ENCODE assay signal across 16 cellular contexts in the genomic region with DNA sequence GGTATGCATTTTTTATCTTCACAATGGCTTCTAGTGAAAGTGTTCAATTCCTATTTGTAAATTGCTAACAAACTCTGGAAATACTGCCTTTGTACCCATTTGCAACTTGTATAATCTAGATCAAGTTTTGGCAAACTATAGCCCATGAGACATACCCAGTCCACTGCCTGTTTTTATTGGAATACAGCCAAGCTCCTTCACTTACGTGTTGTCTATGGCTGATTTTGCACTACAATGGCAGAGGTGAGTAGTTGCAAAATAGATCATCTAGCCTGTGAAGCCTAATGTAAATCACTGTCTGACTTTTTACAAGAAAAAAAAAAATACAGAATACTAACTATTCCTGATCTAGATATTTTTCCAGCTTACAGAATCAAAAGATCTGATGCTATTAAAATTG. TPM values are rescaled to one million over a fixed set of nuclear protein-coding genes. Genes with fewer than 3 reads are reported as not detected.
A peak's percentile ranks its signal among the peaks of the same experiment; 100 is the strongest.
DNase-seq lines count a peak whose midpoint lies in the region; ATAC-seq, FAIRE-seq and TF ChIP-seq lines count a peak whose summit lies in the region.
"Had no signal": no experiment of that assay in that cellular context is flagged by ENCODE, and none has a peak within 500 bp of the region (broad histone marks: within the 10 kb centered on the region; RNA-seq: fewer than 3 reads in every experiment).

No MANE protein-coding gene starts in this region.

- H3K9ac ChIP-seq in astrocyte (ENCODE audit: low read length): no peak overlapping the region

- H3K36me3 ChIP-seq in astrocyte (ENCODE audit: insufficient read depth, low read length): peaks cover 31% of the 10 kb centered on the region
- no peaks in the 10 kb centered on the region for H3K36me3 ChIP-seq in left lung
- H3K36me3 ChIP-seq: adrenal gland had no signal

- intact Hi-C loops in left lung (cut with DNase I): no loop called here

- H4K20me1 ChIP-seq in astrocyte (ENCODE audit: insufficient read depth, low read length): no peaks in the 10 kb centered on the region

- H3K4me1 Mint-ChIP-seq in astrocyte (ENCODE audit: low read depth, unreplicated experiment): peaks cover 2% of the 10 kb centered on the region
- peaks cover 0 to 5% of the 10 kb centered on the region in 2 donors for H3K4me1 Mint-ChIP-seq in immature natural killer cell

- H3K9me3 Mint-ChIP-seq in astrocyte (ENCODE audit: unreplicated experiment) (no peaks in the 10 kb centered on the region), immature natural killer cell (no peaks in the 10 kb centered on the region)
- H3K9me3 Mint-ChIP-seq: stimulated activated naive CD8-positive, alpha-beta T cell treated with anti-CD3 and anti-CD28 coated beads, Interleukin-15, Interleukin-2, amounts not matched to agents 100 ng/mL and 50 ng/mL, for 24 hours; WTC11 had no signal

- H3K4me3 Mint-ChIP-seq in astrocyte (ENCODE audit: unreplicated experiment) (no peak overlapping the region), immature natural killer cell (no peak overlapping the region)
- H3K4me3 Mint-ChIP-seq: stimulated activated naive CD8-positive, alpha-beta T cell treated with anti-CD3 and anti-CD28 coated beads, Interleukin-15, Interleukin-2, amounts not matched to agents 100 ng/mL and 50 ng/mL, for 24 hours; WTC11 had no signal

- H3K36me3 Mint-ChIP-seq in astrocyte (ENCODE audit: low read depth, unreplicated experiment): peaks cover 12% of the 10 kb centered on the region
- H3K36me3 Mint-ChIP-seq in immature natural killer cell: no peaks in the 10 kb centered on the region

- H3K27me3 Mint-ChIP-seq in astrocyte (ENCODE audit: low read depth, unreplicated experiment) (no peaks in the 10 kb centered on the region), immature natural killer cell (ENCODE audit: low read depth in 3 of 3) (peaks cover 0 to 6% (median 6%) of the 10 kb centered on the region in 3 donors)

- no peak overlapping the region for H3K4me2 ChIP-seq in astrocyte (ENCODE audit: low read length)

- TF ChIP-seq CTCF in astrocyte (IDR thresholded peaks at IDR 0.05; ENCODE audit: insufficient read depth, low read depth, low read length): no peak
- no peak for TF ChIP-seq CTCF in left lung (IDR thresholded peaks at IDR 0.05)

- H3K9me3 ChIP-seq in astrocyte (ENCODE audit: insufficient read depth, low read depth, low read length): no peaks in the 10 kb centered on the region
- H3K9me3 ChIP-seq in left lung: no peaks in the 10 kb centered on the region
- H3K9me3 ChIP-seq: adrenal gland had no signal

- H3K4me3 ChIP-seq in astrocyte (ENCODE audit: insufficient read depth, low read depth, low read length) (no peak overlapping the region), left lung (no peak overlapping the region)
- H3K4me3 ChIP-seq: adrenal gland, SK-N-MC had no signal

- DNase-seq in Daoy (ENCODE audit: low read depth) (peak; percentile 35), NCI-H2029 (lab: John Stamatoyannopoulos, UW) (peak; percentile 1), astrocyte (ENCODE audit: low read depth) (peak; percentile 71), glomerular visceral epithelial cell (ENCODE audit: extremely low spot score) (peak; percentile 55), left lung (no peak), hypothalamus (lab: John Stamatoyannopoulos, UW) (no peak), immature natural killer cell (no peak)
- DNase-seq: adrenal gland; Kasumi-1; NCI-H526 treated with DMSO at 0.1 percent for 48 hours; stimulated activated CD4-positive, alpha-beta T cell treated with anti-CD3 and anti-CD28 coated beads, Interleukin-4, amount 100 ng/mL, for 24 hours had no signal

- no peak overlapping the region for H3K27ac Mint-ChIP-seq in astrocyte (ENCODE audit: unreplicated experiment)
- no peak overlapping the region for H3K27ac Mint-ChIP-seq in immature natural killer cell
- H3K27ac Mint-ChIP-seq: stimulated activated naive CD8-positive, alpha-beta T cell treated with anti-CD3 and anti-CD28 coated beads, Interleukin-15, Interleukin-2, amounts not matched to agents 100 ng/mL and 50 ng/mL, for 24 hours; WTC11 had no signal

- H3K4me1 ChIP-seq in astrocyte (ENCODE audit: insufficient read depth, low read length) (peaks cover 21% of the 10 kb centered on the region), left lung (peaks cover 0 to 3% of the 10 kb centered on the region in 2 donors)

- H3K27me3 ChIP-seq in astrocyte (ENCODE audit: insufficient read depth, low read length) (no peaks in the 10 kb centered on the region), left lung (no peaks in the 10 kb centered on the region)
- H3K27me3 ChIP-seq: adrenal gland had no signal

- no peak overlapping the region for H2AFZ ChIP-seq in astrocyte (ENCODE audit: low read depth, low read length)

- FAIRE-seq in astrocyte (lab: Jason Lieb, UNC): no peak
- FAIRE-seq: GM18507 had no signal

- ATAC-seq in HG03439 (IDR thresholded peaks at IDR 0.05; ENCODE audit: unreplicated experiment) (no peak), left lung (no peak)
- ATAC-seq: WTC11 had no signal

- H3K27ac ChIP-seq in astrocyte (ENCODE audit: low read depth, low read length) (no peak overlapping the region), left lung (no peak overlapping the region)
- H3K27ac ChIP-seq: adrenal gland, SK-N-MC had no signal

- no peaks in the 10 kb centered on the region for H3K79me2 ChIP-seq in astrocyte (ENCODE audit: insufficient read depth, low read length)

RNA-seq across cellular contexts. Expression of a gene that starts 37.1 kb away (rescaled TPM):
- 8.7 and 14.1 TPM in 2 replicates for total RNA-seq in Daoy (2014; rRNA removed; shearing (Covaris generic))
- 49.2 and 52.4 TPM in 2 replicates for total RNA-seq in astrocyte
- 10 to 100 TPM in 1 of 2 donors, 1 to 10 TPM in 1; 8.2 to 11.0 TPM for total RNA-seq in left lung
- polyA plus RNA-seq in immature natural killer cell: not detected

RNA-seq across cellular contexts. Expression of a gene that starts 54.8 kb away (rescaled TPM):
- not detected in 2 replicates for total RNA-seq in Daoy (2014; rRNA removed; shearing (Covaris generic))
- total RNA-seq in astrocyte (0.32 and 0.41 TPM in 2 replicates), left lung (1 to 10 TPM; 1.3 to 1.9 TPM)
- not detected for polyA plus RNA-seq in immature natural killer cell

Comparison
In these comparisons a context has a peak if more than half of its experiments do, and no peak if none do; other contexts are left out.
1. DNase-seq: peak in Daoy (single experiment), NCI-H2029 (single experiment), astrocyte (single experiment) and glomerular visceral epithelial cell (single experiment); none in left lung (0 of 2), hypothalamus (0 of 51) and immature natural killer cell (0 of 3).